In genomic region chr11:65988791-65989592, GRCh38 we compare ENCODE assay signal across 7 cellular contexts. TPM values are rescaled to one million over a fixed set of nuclear protein-coding genes. Genes with fewer than 3 reads are reported as not detected.
A peak's percentile ranks its signal among the peaks of the same experiment; 100 is the strongest.
DNase-seq lines count a peak whose midpoint lies in the region; ATAC-seq and TF ChIP-seq lines count a peak whose summit lies in the region.

No MANE protein-coding gene starts in this region.

- TF ChIP-seq EP300 in sigmoid colon (IDR thresholded peaks at IDR 0.05) = no peak

- H3K4me3 Mint-ChIP-seq in T-helper 2 cell treated with Interferon-gamma antibody and Interleukin-4, amounts not matched to agents 5 μg/mL and 100 μg/mL, for 36 hours = no peak overlapping the region

- 9 to 23% methylated on average over 10 of the region's 10 CpGs for WGBS in sigmoid colon, 2 donors

- peaks cover 3% of the 10 kb centered on the region for H3K36me3 Mint-ChIP-seq in T-helper 2 cell treated with Interferon-gamma antibody and Interleukin-4, amounts not matched to agents 5 μg/mL and 100 μg/mL, for 36 hours (ENCODE audit: low read depth)

- H3K4me1 Mint-ChIP-seq in T-helper 2 cell treated with Interferon-gamma antibody and Interleukin-4, amounts not matched to agents 5 μg/mL and 100 μg/mL, for 36 hours (ENCODE audit: low read depth) = peaks cover 5% of the 10 kb centered on the region

- ATAC-seq in GM18505 (IDR thresholded peaks at IDR 0.05; ENCODE audit: unreplicated experiment) = peak; percentile 75
- ATAC-seq in HG03039 (IDR thresholded peaks at IDR 0.05; ENCODE audit: unreplicated experiment) = peak; percentile 69

- peak; percentile 83 for DNase-seq in NCI-H2029 treated with DMSO at 0.1 percent for 48 hours (lab: John Stamatoyannopoulos, UW)
- DNase-seq in T-helper 2 cell treated with Interferon-gamma antibody and Interleukin-4, amounts not matched to agents 5 μg/mL and 100 μg/mL, for 36 hours (ENCODE audit: low spot score) = peak; percentile 89
- DNase-seq in ascending aorta (ENCODE audit: low spot score in 2 of 2) = peak; percentile 61 to 97
- peak; percentile 96 for DNase-seq in right atrium auricular region (ENCODE audit: low spot score)
- peak; percentile 94 for DNase-seq in sigmoid colon

- no peaks in the 10 kb centered on the region for H3K9me3 Mint-ChIP-seq in T-helper 2 cell treated with Interferon-gamma antibody and Interleukin-4, amounts not matched to agents 5 μg/mL and 100 μg/mL, for 36 hours

- H3K36me3 ChIP-seq in ascending aorta (no peaks in the 10 kb centered on the region), right atrium auricular region (no peaks in the 10 kb centered on the region), sigmoid colon (no peaks in the 10 kb centered on the region)

- no peaks in the 10 kb centered on the region for H3K27me3 Mint-ChIP-seq in T-helper 2 cell treated with Interferon-gamma antibody and Interleukin-4, amounts not matched to agents 5 μg/mL and 100 μg/mL, for 36 hours (ENCODE audit: low read depth)

- H3K27me3 ChIP-seq in ascending aorta (no peaks in the 10 kb centered on the region), right atrium auricular region (no peaks in the 10 kb centered on the region), sigmoid colon (no peaks in the 10 kb centered on the region)

- no peaks in the 10 kb centered on the region for H3K4me1 ChIP-seq in ascending aorta
- no peaks in the 10 kb centered on the region for H3K4me1 ChIP-seq in right atrium auricular region
- H3K4me1 ChIP-seq in sigmoid colon = no peaks in the 10 kb centered on the region

- peak overlapping the region; percentile 15 to 60 for H3K27ac ChIP-seq in ascending aorta
- H3K27ac ChIP-seq in right atrium auricular region = no peak overlapping the region
- H3K27ac ChIP-seq in sigmoid colon = peak overlapping the region in 3 of 4 donors; percentile 25 to 38 (median 31)

- TF ChIP-seq CTCF in ascending aorta (IDR thresholded peaks at IDR 0.05) (peak; percentile 95 to 98 (median 98)), right atrium auricular region (IDR thresholded peaks at IDR 0.05) (peak; percentile 85 to 93), sigmoid colon (IDR thresholded peaks at IDR 0.05) (peak; percentile 87 to 98 (median 94))

- H3K4me3 ChIP-seq in ascending aorta = no peak overlapping the region
- H3K4me3 ChIP-seq in right atrium auricular region = no peak overlapping the region
- no peak overlapping the region for H3K4me3 ChIP-seq in sigmoid colon

- TF ChIP-seq POLR2A in GM18505 (IDR thresholded peaks at IDR 0.05; ENCODE audit: borderline replicate concordance, extremely low read depth, insufficient read depth, insufficient read length) (no peak), sigmoid colon (IDR thresholded peaks at IDR 0.05) (no peak)

- intact Hi-C loops in ascending aorta (cut with DNase I) (loop anchor here (1.0 to 2.0 kb wide), 4 partner anchors 28 to 282 kb away; partner anchors contain the start of gene SART1), sigmoid colon (cut with DNase I) (loop anchor here (1.0 to 10.0 kb wide), 3 partner anchors 105 to 284 kb away; no protein-coding TSS in a partner anchor)

- H3K9me3 ChIP-seq in ascending aorta (no peaks in the 10 kb centered on the region), right atrium auricular region (no peaks in the 10 kb centered on the region), sigmoid colon (no peaks in the 10 kb centered on the region)

- peak overlapping the region; percentile 88 for H3K27ac Mint-ChIP-seq in T-helper 2 cell treated with Interferon-gamma antibody and Interleukin-4, amounts not matched to agents 5 μg/mL and 100 μg/mL, for 36 hours

RNA-seq across cellular contexts. Expression of gene EIF1AD, which starts 13.0 kb away (rescaled TPM):
- total RNA-seq in ascending aorta = 15.6 TPM
- 10 to 100 TPM; 17.6 to 25.0 TPM for total RNA-seq in right atrium auricular region
- total RNA-seq in sigmoid colon = 10 to 100 TPM; 19.4 to 23.9 (median 21.1) TPM
- 10 to 100 TPM; 13.8 to 26.0 (median 14.3) TPM for polyA plus RNA-seq in sigmoid colon

RNA-seq across cellular contexts. Expression of gene BANF1, which starts 13.3 kb away (rescaled TPM):
- 11.7 TPM for total RNA-seq in ascending aorta
- 10 to 100 TPM; 66.6 to 85.5 TPM for total RNA-seq in right atrium auricular region
- 10 to 100 TPM; 40.4 to 76.4 (median 50.5) TPM for total RNA-seq in sigmoid colon
- polyA plus RNA-seq in sigmoid colon = 100 to 1,000 TPM; 113 to 150 (median 130) TPM

RNA-seq across cellular contexts. Expression of gene CST6, which starts 22.8 kb away (rescaled TPM):
- 4.4 TPM for total RNA-seq in ascending aorta
- total RNA-seq in right atrium auricular region = 1 to 10 TPM; 2.6 to 6.3 TPM
- total RNA-seq in sigmoid colon = not detected
- 1 to 10 TPM in 1 of 3 donors, under 1 TPM in 1, not detected in 1; 0.10 to 1.2 TPM for polyA plus RNA-seq in sigmoid colon

RNA-seq across cellular contexts. Expression of gene SART1, which starts 27.5 kb away (rescaled TPM):
- 28.4 TPM for total RNA-seq in ascending aorta
- total RNA-seq in right atrium auricular region = 10 to 100 TPM; 20.7 to 42.5 TPM
- total RNA-seq in sigmoid colon = 10 to 100 TPM; 33.8 to 38.8 (median 37.0) TPM
- polyA plus RNA-seq in sigmoid colon = 10 to 100 TPM; 22.2 to 50.0 (median 26.4) TPM

RNA-seq across cellular contexts. Expression of gene CATSPER1, which starts 37.3 kb away (rescaled TPM):
- total RNA-seq in ascending aorta (not detected), right atrium auricular region (not detected), sigmoid colon (not detected)
- under 1 TPM in 1 of 3 donors, not detected in 2; 0.06 TPM for polyA plus RNA-seq in sigmoid colon

Comparison
In these comparisons a context has a peak if more than half of its experiments do, and no peak if none do; other contexts are left out.
1. H3K27ac ChIP-seq: peak in ascending aorta (2 of 2) and sigmoid colon (3 of 4); none in right atrium auricular region (0 of 2).
2. Peak in every context shown above with its lines, with median percentiles within 50 percentile points of each other: DNase-seq and CTCF ChIP-seq.